In genomic region chr4:168831585-168831918, GRCh38 we compare ENCODE assay signal across 8 cellular contexts.
DNase-seq lines count a peak whose midpoint lies in the region; ATAC-seq and TF ChIP-seq lines count a peak whose summit lies in the region.

No MANE protein-coding gene starts in this region.

- H3K4me3 Mint-ChIP-seq in activated CD8-positive, alpha-beta memory T cell treated with anti-CD3 and anti-CD28 coated beads, Interleukin-2, amount 10 ng/mL, durations not matched to agents 7 days and 5 days: peak overlapping the region; percentile 57

- peaks cover 0 to 4% (median 0%) of the 10 kb centered on the region in 4 donors for H3K36me3 ChIP-seq in sigmoid colon

- peaks cover 0 to 32% (median 16%) of the 10 kb centered on the region in 4 donors for H3K4me1 ChIP-seq in sigmoid colon

- peaks cover 75% of the 10 kb centered on the region for H3K27me3 Mint-ChIP-seq in activated CD8-positive, alpha-beta memory T cell treated with anti-CD3 and anti-CD28 coated beads, Interleukin-2, amount 10 ng/mL, durations not matched to agents 7 days and 5 days

- no peak for TF ChIP-seq EP300 in sigmoid colon (IDR thresholded peaks at IDR 0.05)

- H3K4me1 Mint-ChIP-seq in activated CD8-positive, alpha-beta memory T cell treated with anti-CD3 and anti-CD28 coated beads, Interleukin-2, amount 10 ng/mL, durations not matched to agents 7 days and 5 days: peaks cover 8% of the 10 kb centered on the region

- H3K4me3 ChIP-seq in fibroblast of mammary gland (ENCODE audit: control insufficient read depth, low read depth, low read length) (peak overlapping the region; percentile 71), sigmoid colon (peak overlapping the region; percentile 76 to 97 (median 90))

- no peak for ATAC-seq in activated CD8-positive, alpha-beta memory T cell treated with anti-CD3 and anti-CD28 coated beads, Interleukin-2, amount 10 ng/mL, durations not matched to agents 7 days and 5 days

- intact Hi-C loops in sigmoid colon (cut with DNase I): loop anchor here (1.0 to 10.0 kb wide), 2 partner anchors 13 to 197 kb away; no protein-coding TSS in a partner anchor

- no peaks in the 10 kb centered on the region for H3K9me3 ChIP-seq in sigmoid colon

- POLR2A ChIA-PET in RWPE1 (lab: Yijun Ruan, JAX; ENCODE audit: low non-redundant PET): interaction anchor here (0.7 to 1.5 kb wide), 2 partner anchors 15 to 416 kb away, joined by 3 to 23 read pairs; no protein-coding TSS in a partner anchor

- CTCF ChIA-PET in activated CD8-positive, alpha-beta memory T cell treated with anti-CD3 and anti-CD28 coated beads, Interleukin-2, amount 10 ng/mL, durations not matched to agents 7 days and 5 days (lab: Charles Lee): interaction anchor here (1.5 to 2.1 kb wide), 3 partner anchors 10 to 18 kb away, joined by 4 to 7 read pairs (median 6); no protein-coding TSS in a partner anchor
- CTCF ChIA-PET in RWPE1 (lab: Yijun Ruan, JAX): interaction anchor here (1.1 to 2.5 kb wide), 4 partner anchors 15 to 317 kb away, joined by 3 to 10 read pairs (median 6); no protein-coding TSS in a partner anchor

- TF ChIP-seq POLR2A in sigmoid colon (IDR thresholded peaks at IDR 0.05): no peak

- H3K27me3 ChIP-seq in sigmoid colon: no peaks in the 10 kb centered on the region

- DNase-seq in activated CD8-positive, alpha-beta memory T cell treated with anti-CD3 and anti-CD28 coated beads, Interleukin-2, amount 10 ng/mL, durations not matched to agents 7 days and 5 days: no peak
- no peak for DNase-seq in activated CD8-positive, alpha-beta memory T cell treated with anti-CD3 and anti-CD28 coated beads, Interleukin-2, amount 50 U/mL, for 4 hours
- no peak for DNase-seq in RWPE1 (ENCODE audit: low spot score)
- no peak for DNase-seq in fibroblast of mammary gland (ENCODE audit: low read depth)
- no peak for DNase-seq in sigmoid colon
- no peak for DNase-seq in SW 1271 (lab: John Stamatoyannopoulos, UW)
- no peak for DNase-seq in stimulated activated naive CD4-positive, alpha-beta T cell treated with Interleukin-2 at 50 U/mL for 16 hours (lab: John Stamatoyannopoulos, UW)
- DNase-seq in stimulated activated CD4-positive, alpha-beta T cell treated with anti-CD3 and anti-CD28 coated beads, Interleukin-2, amount 100 ng/mL, for 48 hours: no peak

- 2 to 3% methylated on average over 14 of the region's 14 CpGs for WGBS in sigmoid colon, 2 donors

- TF ChIP-seq CTCF in RWPE1 (conservative IDR thresholded peaks at IDR 0.05; ENCODE audit: low read depth) (no peak), fibroblast of mammary gland (conservative IDR thresholded peaks at IDR 0.05; ENCODE audit: control insufficient read depth, insufficient read depth, low read depth, low read length) (no peak), sigmoid colon (IDR thresholded peaks at IDR 0.05) (no peak)

- H3K27ac ChIP-seq in RWPE1 (peak overlapping the region; percentile 92), sigmoid colon (peak overlapping the region; percentile 94 to 99 (median 98))

- H3K36me3 Mint-ChIP-seq in activated CD8-positive, alpha-beta memory T cell treated with anti-CD3 and anti-CD28 coated beads, Interleukin-2, amount 10 ng/mL, durations not matched to agents 7 days and 5 days: no peaks in the 10 kb centered on the region

- H3K9me3 Mint-ChIP-seq in activated CD8-positive, alpha-beta memory T cell treated with anti-CD3 and anti-CD28 coated beads, Interleukin-2, amount 10 ng/mL, durations not matched to agents 7 days and 5 days (ENCODE audit: low read depth): no peaks in the 10 kb centered on the region

- H3K27ac Mint-ChIP-seq in activated CD8-positive, alpha-beta memory T cell treated with anti-CD3 and anti-CD28 coated beads, Interleukin-2, amount 10 ng/mL, durations not matched to agents 7 days and 5 days: no peak overlapping the region
